ENCODE assay signal across 8 cellular contexts in the genomic region with DNA sequence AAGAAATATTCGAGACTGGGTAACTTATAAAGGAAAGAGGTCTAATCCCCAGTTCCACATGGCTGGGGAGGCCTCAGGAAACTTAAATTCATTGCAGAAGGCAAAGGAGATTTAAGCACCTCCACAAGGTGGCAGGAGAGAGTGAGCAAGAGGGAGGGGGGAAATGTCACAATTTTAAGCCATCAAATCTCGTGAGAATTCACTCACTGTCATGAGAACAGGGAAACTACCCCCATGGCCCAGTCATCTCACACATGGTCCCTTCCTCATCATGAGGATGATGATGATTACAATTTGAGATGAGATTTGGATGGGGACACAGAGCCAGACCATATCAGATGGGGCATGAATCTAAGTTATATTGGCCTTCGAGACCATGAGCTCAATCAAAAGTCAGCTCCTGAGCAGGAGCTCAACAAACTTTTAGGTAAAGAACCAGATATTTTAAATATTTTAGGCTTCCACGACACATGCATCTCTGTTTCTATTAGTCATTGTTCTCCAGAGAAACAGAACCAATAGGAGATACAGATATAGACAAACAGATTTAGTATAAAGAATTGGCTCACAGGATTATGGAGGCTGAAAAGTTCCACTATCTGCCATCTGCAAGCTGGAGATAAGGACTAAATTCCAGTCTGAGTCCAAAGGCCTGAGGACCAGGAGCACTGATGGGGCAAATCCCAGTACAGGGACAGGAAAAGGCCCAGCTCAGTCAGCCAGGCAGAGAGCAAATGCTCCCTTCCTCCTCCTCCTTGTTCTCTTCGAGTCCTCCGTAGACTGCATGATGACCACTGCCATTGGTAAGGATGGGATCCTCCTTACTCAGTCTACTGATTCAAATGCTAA. TPM values are rescaled to one million over a fixed set of nuclear protein-coding genes. Genes with fewer than 3 reads are reported as not detected.
DNase-seq lines count a peak whose midpoint lies in the region; ATAC-seq, FAIRE-seq and TF ChIP-seq lines count a peak whose summit lies in the region.

No MANE protein-coding gene starts in this region.

- no peaks in the 10 kb centered on the region for H3K4me1 ChIP-seq in RWPE2 (ENCODE audit: insufficient read depth, poor library complexity, severe bottlenecking)
- peaks cover 0 to 20% of the 10 kb centered on the region in 2 experiments; a peak in 3 of 5 replicates for H3K4me1 ChIP-seq in K562 (replicated peaks in 1 of 2; ENCODE audit: control insufficient read depth in 2 of 2, insufficient read depth in 2 of 2, low read length in 2 of 2)
- H3K4me1 ChIP-seq in naive thymus-derived CD4-positive, alpha-beta T cell (ENCODE audit: control insufficient read depth in 2 of 2, insufficient read depth in 2 of 2, low read length in 2 of 2) = peaks cover 5 to 12% of the 10 kb centered on the region in 2 donors

- TF ChIP-seq EP300 in K562 (IDR thresholded peaks at IDR 0.05; ENCODE audit: low read length) = no peak

- no peak overlapping the region for H3K4me3 Mint-ChIP-seq in naive thymus-derived CD4-positive, alpha-beta T cell

- H4K20me1 ChIP-seq in K562 (replicated peaks; ENCODE audit: control insufficient read depth, insufficient read depth, low read length) = no peaks in the 10 kb centered on the region

- H3K36me3 ChIP-seq in RWPE2 (ENCODE audit: low read depth) (peaks cover 7% of the 10 kb centered on the region), K562 (ENCODE audit: control insufficient read depth, insufficient read depth, low read length) (peaks cover 17% of the 10 kb centered on the region; the same call in 1 of the 3 replicates)
- peaks cover 0 to 13% (median 0%) of the 10 kb centered on the region in 3 experiments for H3K36me3 ChIP-seq in naive thymus-derived CD4-positive, alpha-beta T cell (ENCODE audit: control insufficient read depth in 2 of 3, insufficient read depth in 3 of 3, low read length in 3 of 3)

- H2AFZ ChIP-seq in K562 (ENCODE audit: low read depth, low read length) = no peak overlapping the region

- peak overlapping the region in 4 of 9 donors; percentile 31 to 67 (median 52) for H3K27ac Mint-ChIP-seq in naive thymus-derived CD4-positive, alpha-beta T cell

- H3K9me3 Mint-ChIP-seq in naive thymus-derived CD4-positive, alpha-beta T cell = no peaks in the 10 kb centered on the region

- H3K36me3 Mint-ChIP-seq in naive thymus-derived CD4-positive, alpha-beta T cell = peaks cover 0 to 36% (median 10%) of the 10 kb centered on the region in 5 donors

- peaks cover 16 to 59% (median 33%) of the 10 kb centered on the region in 7 donors for H3K4me1 Mint-ChIP-seq in naive thymus-derived CD4-positive, alpha-beta T cell

- H3K9me3 ChIP-seq in RWPE2 (ENCODE audit: severe bottlenecking) (no peaks in the 10 kb centered on the region), K562 (replicated peaks; ENCODE audit: control insufficient read depth, insufficient read depth, low read depth, low read length) (no peaks in the 10 kb centered on the region)
- no peaks in the 10 kb centered on the region for H3K9me3 ChIP-seq in naive thymus-derived CD4-positive, alpha-beta T cell (ENCODE audit: control insufficient read depth in 2 of 3, low read length in 3 of 3)

- no peaks in the 10 kb centered on the region for H3K9me1 ChIP-seq in K562 (ENCODE audit: control insufficient read depth, insufficient read depth, low read length)

- CTCF ChIA-PET in K562 (lab: Yijun Ruan, JAX; ENCODE audit: low intra/inter-chr PET ratio) = interaction anchor here (1.2 kb wide), 1 partner anchor 34 kb away, joined by 5 read pairs; no protein-coding TSS in a partner anchor
- CTCF ChIA-PET in naive thymus-derived CD4-positive, alpha-beta T cell (lab: Charles Lee) = interaction anchor here (0.6 to 2.6 kb wide), 5 partner anchors 60 to 1781 kb away, joined by 3 to 9 read pairs (median 3); no protein-coding TSS in a partner anchor

- H3K4me3 ChIP-seq in AG09309 (ENCODE audit: control insufficient read depth, low read depth, low read length) (no peak overlapping the region), RWPE2 (ENCODE audit: severe bottlenecking) (no peak overlapping the region), K562 (no peak overlapping the region)
- H3K4me3 ChIP-seq in naive thymus-derived CD4-positive, alpha-beta T cell (ENCODE audit: low read length) = no peak overlapping the region

- TF ChIP-seq CTCF in AG09309 (IDR thresholded peaks at IDR 0.05; ENCODE audit: control insufficient read depth, insufficient read depth, low read depth, low read length, missing control alignments) (peak; percentile 45), RWPE2 (IDR thresholded peaks at IDR 0.05; ENCODE audit: poor library complexity, severe bottlenecking) (peak; percentile 70), K562 (IDR thresholded peaks at IDR 0.05 in 2 of 3, conservative IDR thresholded peaks at IDR 0.05 in 1 of 3; ENCODE audit: insufficient read depth in 2 of 3, low read depth in 1 of 3, low read length in 3 of 3) (peak; percentile 68 to 75 (median 71))

- ATAC-seq in RWPE2 (ENCODE audit: low read depth) (no peak), K562 (peak; percentile 89), HG03045 (IDR thresholded peaks at IDR 0.05; ENCODE audit: unreplicated experiment) (no peak)
- peak; percentile 75 for ATAC-seq in naive thymus-derived CD4-positive, alpha-beta T cell

- no peak for TF ChIP-seq POLR2A in K562 (conservative IDR thresholded peaks at IDR 0.05)

- H3K79me2 ChIP-seq in K562 (ENCODE audit: control insufficient read depth, insufficient read depth, low read length) = no peaks in the 10 kb centered on the region

- DNase-seq in AG09309 (ENCODE audit: low read depth) (no peak), H4 (ENCODE audit: low spot score) (peak; percentile 37), RWPE2 (ENCODE audit: low spot score) (no peak), K562 (ENCODE audit: extremely low read depth in 1 of 4, low spot score in 3 of 4) (peak; percentile 34 to 73 (median 51)), NCI-H510A (lab: John Stamatoyannopoulos, UW) (no peak), LoVo (ENCODE audit: low spot score) (no peak)
- peak in 8 of 9 donors; percentile 11 to 56 (median 45) for DNase-seq in naive thymus-derived CD4-positive, alpha-beta T cell

- no peak overlapping the region for H3K27ac ChIP-seq in RWPE2 (ENCODE audit: poor library complexity, severe bottlenecking)
- H3K27ac ChIP-seq in K562 (ENCODE audit: extremely low read depth, low read depth, low read length) = peak overlapping the region; percentile 6; the same call in 1 of the 3 replicates
- no peak overlapping the region for H3K27ac ChIP-seq in naive thymus-derived CD4-positive, alpha-beta T cell (ENCODE audit: low read depth, low read length)

- POLR2A ChIA-PET in K562 (lab: Yijun Ruan, JAX) = interaction anchor here (0.6 to 0.9 kb wide), 2 partner anchors 69 to 111 kb away, joined by 3 read pairs; no protein-coding TSS in a partner anchor
- POLR2A ChIA-PET in naive thymus-derived CD4-positive, alpha-beta T cell (lab: Charles Lee) = interaction anchor here (1.1 kb wide), 1 partner anchor 78 kb away, joined by 3 read pairs; a partner anchor contains a TSS

- in situ Hi-C loops in K562 (cut with MboI) = no loop called here

- peak overlapping the region in 1 of 2 experiments; percentile 64; a peak in 1 of 4 replicates for H3K9ac ChIP-seq in K562 (ENCODE audit: insufficient read depth in 1 of 2, low read depth in 2 of 2, low read length in 2 of 2)

- peak; percentile 84 for FAIRE-seq in K562 (lab: Jason Lieb, UNC)

- H3K27me3 Mint-ChIP-seq in naive thymus-derived CD4-positive, alpha-beta T cell = no peaks in the 10 kb centered on the region

- BruUV-seq in K562 (replicated peaks; lab: Mats Ljungman, UMichigan) = no TSS peak

- TF ChIP-seq RAD21 in K562 (CRISPR knock-in tag; conservative IDR thresholded peaks at IDR 0.05 in 1 of 2, IDR thresholded peaks at IDR 0.05 in 1 of 2) = peak; percentile 34 to 62

- no peaks in the 10 kb centered on the region for H3K27me3 ChIP-seq in RWPE2 (ENCODE audit: insufficient read depth, poor library complexity, severe bottlenecking)
- H3K27me3 ChIP-seq in K562 (ENCODE audit: control insufficient read depth in 2 of 2, insufficient read depth in 2 of 2, low read length in 2 of 2) = no peaks in the 10 kb centered on the region
- H3K27me3 ChIP-seq in naive thymus-derived CD4-positive, alpha-beta T cell (ENCODE audit: control insufficient read depth in 2 of 2, insufficient read depth in 2 of 2, low read length in 2 of 2) = no peaks in the 10 kb centered on the region

- no peak overlapping the region for H3K4me2 ChIP-seq in K562 (ENCODE audit: insufficient read depth, low read length)

- WGBS in K562 (ENCODE audit: insufficient coverage, low coverage, missing lambda C conversion rate) = 39% methylated on average over 4 of the region's 6 CpGs

- intact Hi-C loops in K562 (cut with micrococcal nuclease) = loop anchor here (2.0 kb wide), 2 partner anchors 34 to 78 kb away; a partner anchor contains a TSS
- intact Hi-C loops in naive thymus-derived CD4-positive, alpha-beta T cell (cut with micrococcal nuclease) = loop anchor here (1.0 to 2.0 kb wide), 4 partner anchors 23 to 78 kb away; a partner anchor contains a TSS

RNA-seq across cellular contexts. Expression of a gene that starts 24.9 kb away (rescaled TPM):
- total RNA-seq in H4 (2014; rRNA removed; shearing (Covaris generic)) = 31.2 and 33.8 TPM in 2 replicates
- 124 and 216 TPM in 2 replicates for total RNA-seq in K562 (2011; cell fraction: chromatin; rRNA removed; ENCODE audit: low replicate concordance)
- total RNA-seq in K562 (2011; cell fraction: nucleolus; rRNA removed) = 84.2 and 90.7 TPM in 2 replicates
- 89.5 and 97.5 TPM in 2 replicates for total RNA-seq in K562 (2011; cell fraction: nucleoplasm; rRNA removed)
- total RNA-seq in K562 (2014; rRNA removed) (22.0 and 26.3 TPM in 2 replicates), K562 (2014; rRNA removed; fragmentation: Illumina TruSeq; extraction: Trizol) (20.3 and 20.8 TPM in 2 replicates), K562 (2015; rRNA removed; fragmentation: Illumina TruSeq; extraction: Trizol) (23.7 and 27.1 TPM in 2 replicates), K562 (2021) (22.7 and 24.8 TPM in 2 replicates)
- polyA plus RNA-seq in K562 (2011; rRNA removed) (21.0 and 26.1 TPM in 2 replicates), K562 (2014; fragmentation: Illumina TruSeq; extraction: Trizol) (28.4 and 33.4 TPM in 2 replicates), K562 (2014; fragmentation: Nextera tagmentation; extraction: Ambion mirVana) (10 to 100 TPM in 1 of 2 experiments, 1 to 10 TPM in 1; 9.9 to 14.1 TPM), K562 (2014; rRNA removed) (19.9 and 20.6 TPM in 2 replicates)
- 17.5 and 21.4 TPM in 2 replicates for polyA plus RNA-seq in K562 (2011; cell fraction: cytosol; rRNA removed)
- 87.1 and 102 TPM in 2 replicates for polyA plus RNA-seq in K562 (2011; cell fraction: nucleus; rRNA removed)
- polyA plus RNA-seq in K562 (2012) = 20.8 and 28.9 TPM in 2 replicates
- polyA minus RNA-seq in K562 (2011; rRNA and poly(A)+ RNA removed) = 36.9 and 45.4 TPM in 2 replicates
- polyA minus RNA-seq in K562 (2011; cell fraction: cytosol; rRNA and poly(A)+ RNA removed) = 13.7 and 15.5 TPM in 2 replicates
- 40.1 and 53.6 TPM in 2 replicates for polyA minus RNA-seq in K562 (2011; cell fraction: nucleus; rRNA and poly(A)+ RNA removed)
- 100 to 1,000 TPM in 2 of 5 experiments, 10 to 100 TPM in 3; 63.7 to 108 (median 95.9) TPM for total RNA-seq in naive thymus-derived CD4-positive, alpha-beta T cell
- 10 to 100 TPM; 31.1 to 41.7 TPM for polyA plus RNA-seq in naive thymus-derived CD4-positive, alpha-beta T cell

Comparison
In these comparisons a context has a peak if more than half of its experiments do, and no peak if none do; other contexts are left out.
1. DNase-seq: peak in H4 (single experiment), K562 (4 of 4) and naive thymus-derived CD4-positive, alpha-beta T cell (8 of 9); none in AG09309 (single experiment), RWPE2 (single experiment), NCI-H510A (single experiment) and LoVo (single experiment).
2. ATAC-seq: peak in K562 (single experiment) and naive thymus-derived CD4-positive, alpha-beta T cell (single experiment); none in RWPE2 (single experiment) and HG03045 (single experiment).
3. Peak in every context shown above with its lines, with median percentiles within 50 percentile points of each other: CTCF ChIP-seq.